ENCODE assay signal across 1 cellular context in the genomic region with DNA sequence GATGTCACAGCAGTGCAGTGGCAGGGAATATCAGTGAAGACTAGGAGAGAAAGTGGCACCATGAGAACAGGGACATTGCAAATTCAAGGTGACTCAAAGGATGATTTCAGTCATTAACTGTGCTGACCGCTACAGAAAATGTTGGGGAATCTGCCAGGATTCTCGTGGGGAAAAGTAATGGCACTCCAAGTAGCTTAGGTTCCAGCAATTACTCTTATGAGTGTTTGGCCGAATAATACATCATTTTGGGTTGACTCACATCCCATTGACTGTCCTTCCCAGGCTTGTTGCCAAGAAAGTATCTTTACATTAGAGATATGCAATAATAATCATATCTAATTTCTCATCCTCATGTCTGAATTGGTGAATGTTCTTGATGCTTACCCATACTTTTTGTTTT.
TF ChIP-seq lines count a peak whose summit lies in the region.

No MANE protein-coding gene starts in this region.

TF ChIP-seq in endothelial cell of umbilical vein, 7 proteins besides CTCF, POLR2A, EP300 and RAD21:
- TF ChIP-seq POLR2AphosphoS5 (IDR thresholded peaks at IDR 0.05; ENCODE audit: insufficient read depth, low read depth, low read length) (peak; percentile 35), GATA2 (IDR thresholded peaks at IDR 0.05; ENCODE audit: insufficient read depth, insufficient read length, low read depth, low read length) (peak; percentile 35), MYC (IDR thresholded peaks at IDR 0.05; ENCODE audit: low read depth, low read length) (no peak), JUN (IDR thresholded peaks at IDR 0.05; ENCODE audit: borderline replicate concordance, insufficient read depth, insufficient read length, low read depth) (peak; percentile 64), EZH2 (IDR thresholded peaks at IDR 0.05; ENCODE audit: borderline replicate concordance, low read depth, low read length, severe bottlenecking) (no peak), FOS (IDR thresholded peaks at IDR 0.05; ENCODE audit: borderline replicate concordance, insufficient read depth, low read length) (peak; percentile 82)
- TF ChIP-seq, protein P1, sequence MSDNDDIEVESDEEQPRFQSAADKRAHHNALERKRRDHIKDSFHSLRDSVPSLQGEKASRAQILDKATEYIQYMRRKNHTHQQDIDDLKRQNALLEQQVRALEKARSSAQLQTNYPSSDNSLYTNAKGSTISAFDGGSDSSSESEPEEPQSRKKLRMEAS (IDR thresholded peaks at IDR 0.05; ENCODE audit: insufficient read depth, insufficient read length): no peak
